27 cellular contexts compared by ENCODE assay signal in genomic region chr9:72704688-72705375, GRCh38.
"Had no signal": no experiment of that assay in that cellular context is flagged by ENCODE, and none has a peak within 500 bp of the region (broad histone marks: within the 10 kb centered on the region; RNA-seq: fewer than 3 reads in every experiment).

No MANE protein-coding gene starts in this region.

- H3K4me1 ChIP-seq: gastrocnemius medialis, left lung, testis, transverse colon, uterus had no signal

- H3K27me3 Mint-ChIP-seq: activated CD4-positive, alpha-beta memory T cell treated with anti-CD3 and anti-CD28 coated beads for 36 hours; activated T-cell treated with anti-CD3 and anti-CD28 coated beads, Interleukin-2, amount 50 U/mL, for 24 hours had no signal

- H3K27ac ChIP-seq: brain microvascular endothelial cell, coronary artery, gastrocnemius medialis, left lung, testis, transverse colon, uterus, WERI-Rb-1 had no signal

- H3K27me3 ChIP-seq: brain microvascular endothelial cell, dorsolateral prefrontal cortex, gastrocnemius medialis, left lung, testis, transverse colon, uterus had no signal

- H3K4me3 ChIP-seq: coronary artery, dorsolateral prefrontal cortex, gastrocnemius medialis, left lung, lung, testis, transverse colon, uterus had no signal

- H3K36me3 Mint-ChIP-seq: activated CD4-positive, alpha-beta memory T cell treated with anti-CD3 and anti-CD28 coated beads for 36 hours; natural killer cell had no signal

- DNase-seq: activated CD4-positive, alpha-beta memory T cell treated with anti-CD3 and anti-CD28 coated beads for 36 hours; activated CD4-positive, alpha-beta T cell treated with anti-CD3 and anti-CD28 coated beads for 48 hours; activated CD8-positive, alpha-beta memory T cell treated with anti-CD3 and anti-CD28 coated beads, Interleukin-2, amount 50 U/mL, for 48 hours; activated gamma-delta T cell treated with Interleukin-2 at 50 U/mL for 16 hours; activated naive CD4-positive, alpha-beta T cell treated with anti-CD3 and anti-CD28 coated beads, Interleukin-2, amount 50 U/mL, for 16 hours; activated T-cell treated with anti-CD3 and anti-CD28 coated beads, Interleukin-2, amount 50 U/mL, for 24 hours; amniotic stem cell; brain microvascular endothelial cell; dorsolateral prefrontal cortex; effector memory CD4-positive, alpha-beta T cell; erythroblast; gastrocnemius medialis; glutamatergic neuron; left lung; mesendoderm; natural killer cell; posterior cingulate gyrus; right cardiac atrium; stimulated activated CD4-positive, alpha-beta T cell treated with anti-CD3 and anti-CD28 coated beads, Interleukin-2, amount 100 ng/mL, for 48 hours; stimulated activated naive CD8-positive, alpha-beta T cell treated with anti-CD3 and anti-CD28 coated beads, Interleukin-15, Interleukin-2, amounts not matched to agents 100 U/mL and 50 U/mL, for 24 hours; testis; transverse colon; uterus; WERI-Rb-1 had no signal

- ATAC-seq: activated CD4-positive, CD25-positive, alpha-beta regulatory T cell treated with anti-CD3 and anti-CD28 coated beads, Interleukin-2, amount 50 U/mL, for 24 hours; gastrocnemius medialis; left lung; natural killer cell; right cardiac atrium; stimulated activated naive CD8-positive, alpha-beta T cell treated with anti-CD3 and anti-CD28 coated beads, Interleukin-15, Interleukin-2, amounts not matched to agents 100 U/mL and 50 U/mL, for 24 hours had no signal

- H3K4me3 Mint-ChIP-seq: activated CD4-positive, alpha-beta memory T cell treated with anti-CD3 and anti-CD28 coated beads for 36 hours; activated T-cell treated with anti-CD3 and anti-CD28 coated beads, Interleukin-2, amount 50 U/mL, for 24 hours; natural killer cell had no signal

- H3K4me1 Mint-ChIP-seq: natural killer cell had no signal

- H3K9me3 Mint-ChIP-seq: activated CD4-positive, alpha-beta memory T cell treated with anti-CD3 and anti-CD28 coated beads for 36 hours; activated T-cell treated with anti-CD3 and anti-CD28 coated beads, Interleukin-2, amount 50 U/mL, for 24 hours had no signal

- H3K9me3 ChIP-seq: gastrocnemius medialis, left lung, testis, transverse colon, uterus had no signal

- H3K27ac Mint-ChIP-seq: activated CD4-positive, alpha-beta memory T cell treated with anti-CD3 and anti-CD28 coated beads for 36 hours; activated T-cell treated with anti-CD3 and anti-CD28 coated beads, Interleukin-2, amount 50 U/mL, for 24 hours; natural killer cell had no signal

- H3K36me3 ChIP-seq: brain microvascular endothelial cell, gastrocnemius medialis, left lung, transverse colon, uterus, WERI-Rb-1 had no signal
